ENCODE assay signal across 2 cellular contexts in genomic region chr7:74290999-74291441, GRCh38.
TF ChIP-seq lines count a peak whose summit lies in the region.

No MANE protein-coding gene starts in this region.

TF ChIP-seq in GM23338, 12 proteins besides CTCF, POLR2A, EP300 and RAD21:
- TF ChIP-seq ZNF331 (CRISPR knock-in tag; IDR thresholded peaks at IDR 0.05; ENCODE audit: low read depth) (no peak), POLR2AphosphoS5 (IDR thresholded peaks at IDR 0.05; ENCODE audit: low read depth) (no peak), ZNF114 (CRISPR knock-in tag; IDR thresholded peaks at IDR 0.05) (no peak), REST (IDR thresholded peaks at IDR 0.05; ENCODE audit: unreplicated experiment) (no peak), CREB1 (CRISPR knock-in tag; IDR thresholded peaks at IDR 0.05; ENCODE audit: low read depth) (no peak), ZNF462 (CRISPR knock-in tag; IDR thresholded peaks at IDR 0.05) (no peak), JUNB (IDR thresholded peaks at IDR 0.05; ENCODE audit: unreplicated experiment) (no peak), NANOG (IDR thresholded peaks at IDR 0.05; ENCODE audit: borderline replicate concordance) (no peak), EZH2 (IDR thresholded peaks at IDR 0.05; ENCODE audit: low read depth, unreplicated experiment) (no peak), ETS1 (IDR thresholded peaks at IDR 0.05) (no peak), STAT1 (IDR thresholded peaks at IDR 0.05; ENCODE audit: unreplicated experiment) (no peak), EZH2phosphoT487 (IDR thresholded peaks at IDR 0.05; ENCODE audit: unreplicated experiment) (no peak)

TF ChIP-seq in GM12878, 131 proteins besides CTCF, POLR2A, EP300 and RAD21:
- TF ChIP-seq ZBTB4 (CRISPR knock-in tag; IDR thresholded peaks at IDR 0.05) (no peak), IKZF2 (IDR thresholded peaks at IDR 0.05) (no peak), CBX3 (IDR thresholded peaks at IDR 0.05; ENCODE audit: borderline replicate concordance, low read depth) (no peak), RELB (IDR thresholded peaks at IDR 0.05; ENCODE audit: low read depth) (no peak), YBX1 (IDR thresholded peaks at IDR 0.05) (no peak), MYB (IDR thresholded peaks at IDR 0.05; ENCODE audit: borderline replicate concordance, low read depth, low read length) (no peak)
